1 cellular context compared by ENCODE assay signal in genomic region chr14:69877492-69877891, GRCh38.
TF ChIP-seq lines count a peak whose summit lies in the region.

No MANE protein-coding gene starts in this region.

TF ChIP-seq in HepG2, 621 proteins besides CTCF, POLR2A, EP300 and RAD21 (continued from another document):
- TF ChIP-seq KDM1A (CRISPR knock-in tag; IDR thresholded peaks at IDR 0.05) (0 out of 2 replicates have a peak, but pooled peaks have one; percentile 47), MEF2D (CRISPR knock-in tag; IDR thresholded peaks at IDR 0.05) (no peak), STAG1 (CRISPR knock-in tag; IDR thresholded peaks at IDR 0.05) (peak; percentile 63), ZNF263 (CRISPR knock-in tag; IDR thresholded peaks at IDR 0.05) (no peak), SMC3 (IDR thresholded peaks at IDR 0.05; ENCODE audit: low read length) (peak; percentile 47; the same call in 1 of the 2 replicates), RFX3 (CRISPR knock-in tag; IDR thresholded peaks at IDR 0.05) (no peak), MIER3 (CRISPR knock-in tag; IDR thresholded peaks at IDR 0.05; ENCODE audit: borderline replicate concordance) (no peak), ZFX (CRISPR knock-in tag; IDR thresholded peaks at IDR 0.05; ENCODE audit: low read depth) (no peak)
